ENCODE assay signal across 8 cellular contexts in the genomic region with DNA sequence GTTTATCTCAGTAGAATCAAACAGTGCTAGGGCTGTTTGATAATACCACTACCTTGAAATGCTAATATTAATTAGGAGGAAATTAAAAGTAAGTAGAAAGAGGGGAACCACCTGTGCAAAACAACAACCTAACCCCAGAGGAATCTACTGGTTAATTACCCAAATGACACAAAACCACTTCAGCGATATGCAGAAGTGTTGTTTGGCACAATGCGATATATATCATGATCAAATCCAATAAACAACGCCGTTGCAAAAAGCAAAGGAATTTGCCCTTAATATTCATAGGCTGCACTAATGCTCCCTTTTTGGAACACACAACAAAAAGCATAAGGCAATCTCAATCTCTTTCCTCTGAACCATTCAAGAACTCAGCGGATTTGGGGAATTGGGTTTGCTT. TPM values are rescaled to one million over a fixed set of nuclear protein-coding genes. Genes with fewer than 3 reads are reported as not detected.
DNase-seq lines count a peak whose midpoint lies in the region; ATAC-seq and TF ChIP-seq lines count a peak whose summit lies in the region.

No MANE protein-coding gene starts in this region.

- WGBS in mammary epithelial cell (ENCODE audit: low coverage, missing lambda C conversion rate) = 6% methylated on average over 5 of the region's 5 CpGs

- POLR2A ChIA-PET in AG04449 (lab: Yijun Ruan, JAX) = no interaction called here

- H3K27ac ChIP-seq in mammary epithelial cell (ENCODE audit: insufficient read depth, low read depth, low read length) (peak overlapping the region; percentile 86), muscle layer of duodenum (ENCODE audit: low read length) (peak overlapping the region; percentile 27)

- no peak for DNase-seq in AG04449 (ENCODE audit: low read depth, low spot score)
- no peak for DNase-seq in HFF-Myc (ENCODE audit: extremely low read depth, low read depth)
- DNase-seq in mammary epithelial cell = peak; percentile 10
- no peak for DNase-seq in SIG-M5 treated with dmso at 0.1 percent for 504 hours (lab: John Stamatoyannopoulos, UW; ENCODE audit: unreplicated experiment)
- DNase-seq in amniotic stem cell (lab: John Stamatoyannopoulos, UW) = no peak

- in situ Hi-C loops in mammary epithelial cell (cut with MboI; ENCODE audit: low sequenced_read_pairs in 2 of 2) = loop anchor here in 1 of 2 donors (25.0 kb wide), 1 partner anchor 668 kb away; the partner anchor contains the start of gene NEMF

- BruUV-seq in mammary epithelial cell (replicated peaks; lab: Mats Ljungman, UMichigan) = no TSS peak

- dilution Hi-C loops in mammary epithelial cell (cut with HindIII; ENCODE audit: low sequenced_read_pairs) = no loop called here

- intact Hi-C loops in mammary epithelial cell (cut with micrococcal nuclease) = loop anchor here (5.0 kb wide), 4 partner anchors 298 to 668 kb away; partner anchors contain the start of genes SOS2 and VCPKMT

- peak overlapping the region; percentile 94 for H3K4me2 ChIP-seq in mammary epithelial cell (ENCODE audit: insufficient read depth, low read depth, low read length)

- no peaks in the 10 kb centered on the region for H3K27me3 ChIP-seq in mammary epithelial cell (ENCODE audit: insufficient read depth, low read length)
- H3K27me3 ChIP-seq in muscle layer of duodenum (ENCODE audit: low read depth, low read length) = no peaks in the 10 kb centered on the region

- no peaks in the 10 kb centered on the region for H3K36me3 ChIP-seq in mammary epithelial cell (ENCODE audit: insufficient read depth, low read length)
- H3K36me3 ChIP-seq in muscle layer of duodenum (ENCODE audit: control insufficient read depth in 1 of 2, insufficient read depth in 2 of 2, low read length in 2 of 2) = no peaks in the 10 kb centered on the region

- peak overlapping the region; percentile 83 for H3K4me3 ChIP-seq in AG04449 (ENCODE audit: low read depth, low read length)
- H3K4me3 ChIP-seq in HFF-Myc (replicated peaks; ENCODE audit: low read depth, low read length) = peak overlapping the region; percentile 89
- H3K4me3 ChIP-seq in mammary epithelial cell (replicated peaks in 1 of 3; ENCODE audit: insufficient read depth in 1 of 3, low read depth in 2 of 3, low read length in 3 of 3) = peak overlapping the region; percentile 90 to 93 (median 92)
- H3K4me3 ChIP-seq in muscle layer of duodenum (ENCODE audit: low read depth in 1 of 2, low read length in 2 of 2) = peak overlapping the region; percentile 60 to 85

- H2AFZ ChIP-seq in mammary epithelial cell (ENCODE audit: low read depth, low read length) = no peak overlapping the region

- H4K20me1 ChIP-seq in mammary epithelial cell (ENCODE audit: insufficient read depth, low read length) = no peaks in the 10 kb centered on the region

- no peak for ATAC-seq in HG03439 (IDR thresholded peaks at IDR 0.05; ENCODE audit: unreplicated experiment)
- ATAC-seq in HG03025 (IDR thresholded peaks at IDR 0.05; ENCODE audit: low FRiP score, unreplicated experiment) = no peak

- H3K9ac ChIP-seq in mammary epithelial cell (ENCODE audit: insufficient read depth, low read length) = peak overlapping the region; percentile 92

- no peak for TF ChIP-seq CTCF in AG04449 (IDR thresholded peaks at IDR 0.05; ENCODE audit: insufficient read depth, low read length, missing control alignments)
- TF ChIP-seq CTCF in HFF-Myc (IDR thresholded peaks at IDR 0.05; ENCODE audit: low read depth, low read length, missing control alignments) = no peak
- TF ChIP-seq CTCF in mammary epithelial cell (conservative IDR thresholded peaks at IDR 0.05 in 1 of 2, IDR thresholded peaks at IDR 0.05 in 1 of 2; ENCODE audit: extremely low read depth in 1 of 2, insufficient read depth in 1 of 2, low read depth in 1 of 2, low read length in 2 of 2) = no peak

- peaks cover 65% of the 10 kb centered on the region for H3K79me2 ChIP-seq in mammary epithelial cell (ENCODE audit: insufficient read depth, low read length)

- CTCF ChIA-PET in AG04449 (lab: Yijun Ruan, JAX) (interaction anchor here (1.0 to 3.0 kb wide), 6 partner anchors 14 to 218 kb away, joined by 4 to 63 read pairs (median 6); partner anchors contain the start of genes DMAC2L and L2HGDH), mammary epithelial cell (lab: Charles Lee; ENCODE audit: low non-redundant PET) (no interaction called here)

- H3K9me3 ChIP-seq in mammary epithelial cell (replicated peaks; ENCODE audit: insufficient read depth, low read length) (no peaks in the 10 kb centered on the region), muscle layer of duodenum (ENCODE audit: control insufficient read depth in 1 of 2, low read length in 2 of 2) (no peaks in the 10 kb centered on the region)

- H3K4me1 ChIP-seq in mammary epithelial cell (ENCODE audit: insufficient read depth, low read length) (peaks cover 42% of the 10 kb centered on the region), muscle layer of duodenum (ENCODE audit: control insufficient read depth in 1 of 2, insufficient read depth in 2 of 2, low read length in 2 of 2) (peaks cover 0 to 30% of the 10 kb centered on the region in 2 donors)

RNA-seq across cellular contexts. Expression of gene MAP4K5, which starts 1.6 kb away (rescaled TPM):
- total RNA-seq in mammary epithelial cell = 100 to 1,000 TPM in 1 of 2 donors, 10 to 100 TPM in 1; 67.6 to 123 TPM
- polyA plus RNA-seq in mammary epithelial cell = 13.0 TPM
- polyA minus RNA-seq in mammary epithelial cell = 14.4 TPM

RNA-seq across cellular contexts. Expression of gene ATL1, which starts 29.2 kb away (rescaled TPM):
- total RNA-seq in mammary epithelial cell = 10 to 100 TPM in 1 of 2 donors, 1 to 10 TPM in 1; 7.5 to 21.2 TPM
- polyA plus RNA-seq in mammary epithelial cell = 9.7 TPM
- 4.5 TPM for polyA minus RNA-seq in mammary epithelial cell
